In genomic region chr1:112450773-112451172, GRCh38 we compare ENCODE assay signal across 20 cellular contexts. TPM values are rescaled to one million over a fixed set of nuclear protein-coding genes. Genes with fewer than 3 reads are reported as not detected.
DNase-seq lines count a peak whose midpoint lies in the region; TF ChIP-seq lines count a peak whose summit lies in the region.
"Had no signal": no experiment of that assay in that cellular context is flagged by ENCODE, and none has a peak within 500 bp of the region (broad histone marks: within the 10 kb centered on the region; RNA-seq: fewer than 3 reads in every experiment).

No MANE protein-coding gene starts in this region.

- intact Hi-C loops in PC-9 (cut with micrococcal nuclease; ENCODE audit: unreplicated experiment): no loop called here

- no peaks in the 10 kb centered on the region for H3K27me3 ChIP-seq in PC-9 (ENCODE audit: insufficient read depth, low read depth)
- H3K27me3 ChIP-seq: BE2C; BLaER1 treated with 17β-estradiol and CSF1 and Interleukin-3, amounts not matched to agents 10 nM and 100 nM had no signal

- peaks cover 4% of the 10 kb centered on the region; the same call in 1 of the 2 replicates for H4K20me1 ChIP-seq in PC-9 (ENCODE audit: insufficient read depth)

- H3K4me1 Mint-ChIP-seq in brain (no peaks in the 10 kb centered on the region), mesothelial cell of epicardium (peaks cover 19% of the 10 kb centered on the region)
- H3K4me1 Mint-ChIP-seq: CD14-positive monocyte; CD4-positive, alpha-beta memory T cell had no signal

- BruUV-seq in PC-9 (replicated peaks; lab: Mats Ljungman, UMichigan): no TSS peak

- H3K9me3 Mint-ChIP-seq in brain: no peaks in the 10 kb centered on the region
- no peaks in the 10 kb centered on the region for H3K9me3 Mint-ChIP-seq in mesothelial cell of epicardium
- H3K9me3 Mint-ChIP-seq: CD14-positive monocyte; CD4-positive, alpha-beta memory T cell had no signal

- TF ChIP-seq CTCF in PC-9 (conservative IDR thresholded peaks at IDR 0.05) (no peak), brain (conservative IDR thresholded peaks at IDR 0.05) (no peak), mesothelial cell of epicardium (IDR thresholded peaks at IDR 0.05; ENCODE audit: unreplicated experiment) (no peak)

- CTCF ChIA-PET in PC-9 (lab: Charles Lee): no interaction called here

- H3K27ac ChIP-seq in PC-9: peak overlapping the region; percentile 14; the same call in 1 of the 2 replicates
- H3K27ac ChIP-seq: A549; BLaER1 treated with 17β-estradiol and CSF1 and Interleukin-3, amounts not matched to agents 10 nM and 100 nM had no signal

- POLR2A ChIA-PET in PC-9 (lab: Charles Lee; ENCODE audit: unreplicated experiment): no interaction called here

- H3F3A ChIP-seq in PC-9 (ENCODE audit: insufficient read depth, low read depth): peaks cover 6% of the 10 kb centered on the region; the same call in 1 of the 2 replicates

- no peaks in the 10 kb centered on the region for H3K9me3 ChIP-seq in PC-9 (ENCODE audit: insufficient read depth, low read depth)
- H3K9me3 ChIP-seq: A549; BE2C; BLaER1 treated with 17β-estradiol and CSF1 and Interleukin-3, amounts not matched to agents 10 nM and 100 nM; Caco-2; HAP-1 had no signal

- no peaks in the 10 kb centered on the region for H3K9me2 ChIP-seq in PC-9 (ENCODE audit: insufficient read depth)

- peaks cover 24% of the 10 kb centered on the region for H3K36me3 ChIP-seq in PC-9 (ENCODE audit: low read depth)
- H3K36me3 ChIP-seq: BE2C had no signal

- 0 out of 2 replicates have a peak, but pooled peaks cover 6% of the 10 kb centered on the region for H3K79me2 ChIP-seq in PC-9 (ENCODE audit: low read depth)

- H3K4me1 ChIP-seq in PC-9 (replicated peaks; ENCODE audit: insufficient read depth): peaks cover 20% of the 10 kb centered on the region
- H3K4me1 ChIP-seq: BE2C; BLaER1 treated with 17β-estradiol and CSF1 and Interleukin-3, amounts not matched to agents 10 nM and 100 nM; Caco-2; HAP-1 had no signal

- H3K4me2 ChIP-seq in PC-9: 0 out of 2 replicates have a peak overlapping the region, but pooled peaks have one; percentile 12
- H3K4me2 ChIP-seq: A549; BLaER1 treated with 17β-estradiol and CSF1 and Interleukin-3, amounts not matched to agents 10 nM and 100 nM had no signal

- no peak overlapping the region for H2AFZ ChIP-seq in PC-9

- H3K27me3 Mint-ChIP-seq in brain (no peaks in the 10 kb centered on the region), mesothelial cell of epicardium (ENCODE audit: low read depth) (no peaks in the 10 kb centered on the region)

- DNase-seq in PC-9 (no peak), mesothelial cell of epicardium (ENCODE audit: low spot score in 2 of 2, unreplicated experiment in 2 of 2) (no peak), CD1c-positive myeloid dendritic cell (ENCODE audit: extremely low spot score) (no peak), HuH-7.5 (ENCODE audit: low spot score) (no peak), hippocampal formation (lab: John Stamatoyannopoulos, UW) (no peak)
- DNase-seq in activated CD4-positive, alpha-beta T cell treated with anti-CD3 and anti-CD28 coated beads for 1 hour: no peak
- DNase-seq: 8988T; ACHN; AML-193; BE2C; Caco-2; CD4-positive, alpha-beta memory T cell; DMS153; DND-41; GOT3 had no signal

- H3K27ac Mint-ChIP-seq in brain (peak overlapping the region in 3 of 5 experiments; percentile 8 to 49 (median 8)), mesothelial cell of epicardium (peak overlapping the region; percentile 28)
- H3K27ac Mint-ChIP-seq: CD14-positive monocyte; CD4-positive, alpha-beta memory T cell had no signal

- H3K36me3 Mint-ChIP-seq in brain: peaks cover 45% of the 10 kb centered on the region
- peaks cover 30% of the 10 kb centered on the region for H3K36me3 Mint-ChIP-seq in mesothelial cell of epicardium
- H3K36me3 Mint-ChIP-seq: CD4-positive, alpha-beta memory T cell had no signal

- no peak overlapping the region for H3K4me3 Mint-ChIP-seq in brain
- H3K4me3 Mint-ChIP-seq in mesothelial cell of epicardium: no peak overlapping the region
- H3K4me3 Mint-ChIP-seq: CD14-positive monocyte; CD4-positive, alpha-beta memory T cell had no signal

- H3K4me3 ChIP-seq in PC-9: no peak overlapping the region
- H3K4me3 ChIP-seq: A549; BLaER1 treated with 17β-estradiol and CSF1 and Interleukin-3, amounts not matched to agents 10 nM and 100 nM; HAP-1 had no signal

RNA-seq across cellular contexts. Expression of gene CTTNBP2NL, which starts 54.8 kb away (rescaled TPM):
- total RNA-seq in PC-9 (2021): 28.7 and 32.2 TPM in 2 replicates
- polyA plus RNA-seq in brain (ENCODE audit: insufficient read depth, low read depth, low replicate concordance): 17.0 TPM
- total RNA-seq in mesothelial cell of epicardium: 63.2 to 65.4 TPM (median 64.9 TPM) in 3 replicates

RNA-seq across cellular contexts. Expression of gene WNT2B, which starts 58.0 kb away (rescaled TPM):
- total RNA-seq in PC-9 (2021): 0.98 and 1.1 TPM in 2 replicates
- 0.68 TPM for polyA plus RNA-seq in brain (ENCODE audit: insufficient read depth, low read depth, low replicate concordance)
- 146 to 165 TPM (median 151 TPM) in 3 replicates for total RNA-seq in mesothelial cell of epicardium

Comparison
In these comparisons a context has a peak if more than half of its experiments do, and no peak if none do; other contexts are left out.
1. RNA of gene WNT2B, which starts 58.0 kb away (total RNA-seq): 146 to 165 TPM in mesothelial cell of epicardium; 0.98 to 1.1 TPM in PC-9; every median in the first group is over 10 times any median in the second.